ENCODE assay signal across 19 cellular contexts in genomic region chr5:113607361-113607760, GRCh38.
"Had no signal": no experiment of that assay in that cellular context is flagged by ENCODE, and none has a peak within 500 bp of the region (broad histone marks: within the 10 kb centered on the region; RNA-seq: fewer than 3 reads in every experiment).

No MANE protein-coding gene starts in this region.

- H3K9me3 ChIP-seq: esophagus squamous epithelium, gastroesophageal sphincter, neutrophil, psoas muscle, sigmoid colon, thoracic aorta, transverse colon had no signal

- H3K4me3 ChIP-seq: esophagus squamous epithelium, gastroesophageal sphincter, psoas muscle, sigmoid colon, skin epidermis, thoracic aorta, transverse colon had no signal

- H3K9me3 Mint-ChIP-seq: dendritic cell treated with granulocyte-macrophage colony-stimulating factor and Interleukin-4, amounts not matched to agents 40 ng/mL and 50 ng/mL, for 4 days; naive thymus-derived CD8-positive, alpha-beta T cell; stimulated activated naive B cell treated with anti-CD40 and anti-IgM and Interleukin-4, amounts not matched to agents 10 μg/mL and 1 μg/mL and 100 μg/mL, for 72 hours; stimulated activated naive CD8-positive, alpha-beta T cell treated with anti-CD3 and anti-CD28 coated beads, Interleukin-15, amount 100 ng/mL, for 72 hours had no signal

- H3K4me3 Mint-ChIP-seq: dendritic cell treated with granulocyte-macrophage colony-stimulating factor and Interleukin-4, amounts not matched to agents 40 ng/mL and 50 ng/mL, for 4 days; naive thymus-derived CD8-positive, alpha-beta T cell; stimulated activated naive B cell treated with anti-CD40 and anti-IgM and Interleukin-4, amounts not matched to agents 10 μg/mL and 1 μg/mL and 100 μg/mL, for 72 hours; stimulated activated naive CD8-positive, alpha-beta T cell treated with anti-CD3 and anti-CD28 coated beads, Interleukin-15, amount 100 ng/mL, for 72 hours had no signal

- H3K4me1 ChIP-seq: gastroesophageal sphincter, psoas muscle, sigmoid colon had no signal

- H3K27ac Mint-ChIP-seq: dendritic cell treated with granulocyte-macrophage colony-stimulating factor and Interleukin-4, amounts not matched to agents 40 ng/mL and 50 ng/mL, for 4 days; stimulated activated naive B cell treated with anti-CD40 and anti-IgM and Interleukin-4, amounts not matched to agents 10 μg/mL and 1 μg/mL and 100 μg/mL, for 72 hours; stimulated activated naive CD8-positive, alpha-beta T cell treated with anti-CD3 and anti-CD28 coated beads, Interleukin-15, amount 100 ng/mL, for 72 hours had no signal

- H3K36me3 ChIP-seq: esophagus squamous epithelium, gastroesophageal sphincter, neutrophil, sigmoid colon, thoracic aorta, transverse colon had no signal

- H3K27ac ChIP-seq: esophagus squamous epithelium, gastroesophageal sphincter, neutrophil, psoas muscle, sigmoid colon, skin epidermis, thoracic aorta, transverse colon had no signal

- DNase-seq: esophagus squamous epithelium; foreskin fibroblast; glutamatergic neuron; islet precursor cell; naive thymus-derived CD8-positive, alpha-beta T cell; psoas muscle; retina; sigmoid colon; stimulated activated CD4-positive, alpha-beta T cell treated with anti-CD3 and anti-CD28 coated beads, Interleukin-2, amount 100 ng/mL, for 24 hours; stimulated activated CD4-positive, alpha-beta T cell treated with anti-CD3 and anti-CD28 coated beads, Interleukin-4, amount 100 ng/mL, for 4 hours; stimulated activated naive B cell treated with anti-CD40 and anti-IgM and Interleukin-4, amounts not matched to agents 10 μg/mL and 1 μg/mL and 100 μg/mL, for 72 hours; stimulated activated naive CD8-positive, alpha-beta T cell treated with anti-CD3 and anti-CD28 coated beads, Interleukin-15, amount 100 ng/mL, for 72 hours; substantia nigra; transverse colon had no signal

- ATAC-seq: gastroesophageal sphincter; naive thymus-derived CD8-positive, alpha-beta T cell; psoas muscle; stimulated activated naive B cell treated with anti-CD40 and anti-IgM and Interleukin-4, amounts not matched to agents 10 μg/mL and 1 μg/mL and 100 μg/mL, for 72 hours; stimulated activated naive CD8-positive, alpha-beta T cell treated with anti-CD3 and anti-CD28 coated beads, Interleukin-15, amount 100 ng/mL, for 72 hours had no signal

- H3K36me3 Mint-ChIP-seq: naive thymus-derived CD8-positive, alpha-beta T cell; stimulated activated naive B cell treated with anti-CD40 and anti-IgM and Interleukin-4, amounts not matched to agents 10 μg/mL and 1 μg/mL and 100 μg/mL, for 72 hours had no signal

- H3K27me3 ChIP-seq: sigmoid colon had no signal
